ENCODE assay signal across 18 cellular contexts in genomic region chr5:122693963-122694362, GRCh38.
"Had no signal": no experiment of that assay in that cellular context is flagged by ENCODE, and none has a peak within 500 bp of the region (broad histone marks: within the 10 kb centered on the region; RNA-seq: fewer than 3 reads in every experiment).

No MANE protein-coding gene starts in this region.

- DNase-seq: KBM-7, MV-4-11, NCI-H1048, NCI-H1105 treated with DMSO at 0.1 percent for 48 hours, NCI-H1417 treated with DMSO at 0.1 percent for 48 hours, NCI-H146, NCI-H1694 treated with DMSO at 0.1 percent for 48 hours, NCI-H1930, NCI-H2081, NCI-H2107, NCI-H2227 treated with DMSO at 0.1 percent for 48 hours, NCI-H524, NCI-H526 treated with DMSO at 0.1 percent for 48 hours, NCI-H748 treated with DMSO at 0.1 percent for 48 hours, Right ventricle myocardium superior, RPMI8226, SIG-M5 had no signal

- FAIRE-seq: RCC 7860 had no signal
